In genomic region chr12:104719700-104720345, GRCh38 we compare ENCODE assay signal across 1 cellular context.
TF ChIP-seq lines count a peak whose summit lies in the region.

No MANE protein-coding gene starts in this region.

TF ChIP-seq in SK-N-SH, 30 proteins besides CTCF, POLR2A, EP300 and RAD21 (continued from another document):
- TF ChIP-seq REST (IDR thresholded peaks at IDR 0.05; ENCODE audit: low read depth, low read length) (no peak), TCF12 (IDR thresholded peaks at IDR 0.05) (no peak)
